35 cellular contexts compared by ENCODE assay signal in the genomic region with DNA sequence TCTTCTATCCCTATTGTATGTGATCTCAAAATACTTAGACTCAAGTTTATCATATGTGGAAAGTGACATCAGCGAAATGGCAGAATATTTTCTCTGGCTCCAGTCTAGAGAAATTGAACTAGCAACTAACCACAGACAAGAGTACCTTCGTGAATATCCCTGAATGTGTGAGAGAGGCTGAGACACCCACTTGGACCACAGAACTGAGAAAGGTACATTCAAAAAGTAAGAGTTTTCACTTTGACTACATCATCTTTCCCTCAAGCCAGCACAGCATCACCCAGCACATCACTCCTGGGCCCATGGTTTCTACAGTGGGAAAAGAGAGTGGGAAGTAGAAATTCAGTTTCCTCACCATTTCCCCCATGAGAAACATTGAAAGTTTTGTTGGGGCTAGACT.
A peak's percentile ranks its signal among the peaks of the same experiment; 100 is the strongest.
DNase-seq lines count a peak whose midpoint lies in the region; ATAC-seq and TF ChIP-seq lines count a peak whose summit lies in the region.
"Had no signal": no experiment of that assay in that cellular context is flagged by ENCODE, and none has a peak within 500 bp of the region (broad histone marks: within the 10 kb centered on the region; RNA-seq: fewer than 3 reads in every experiment).

No MANE protein-coding gene starts in this region.

- H3K9ac ChIP-seq in neuronal stem cell (ENCODE audit: low read depth, low read length, poor library complexity) = no peak overlapping the region
- H3K9ac ChIP-seq: BLaER1; BLaER1 treated with 17β-estradiol and CSF1 and Interleukin-3, amounts not matched to agents 10 nM and 100 nM had no signal

- no peak overlapping the region for H4K91ac ChIP-seq in neuronal stem cell (ENCODE audit: low read depth, low read length, poor library complexity)

- H2AFZ ChIP-seq in neuronal stem cell (ENCODE audit: low read length) = peak overlapping the region; percentile 11

- no peak overlapping the region for H2BK5ac ChIP-seq in neuronal stem cell (ENCODE audit: low read length)

- H3K36me3 ChIP-seq in neuronal stem cell (replicated peaks in 1 of 2; ENCODE audit: control insufficient read depth in 2 of 2, insufficient read depth in 2 of 2, low read length in 2 of 2) = no peaks in the 10 kb centered on the region
- H3K36me3 ChIP-seq: BE2C; BLaER1; BLaER1 treated with 17β-estradiol and CSF1 and Interleukin-3, amounts not matched to agents 10 nM and 100 nM had no signal

- H3K9me3 Mint-ChIP-seq in nephron = peaks cover 27% of the 10 kb centered on the region
- no peaks in the 10 kb centered on the region for H3K9me3 Mint-ChIP-seq in activated naive CD4-positive, alpha-beta T cell treated with anti-CD3 and anti-CD28 coated beads, Interleukin-2, amount 10 ng/mL, durations not matched to agents 7 days and 5 days

- peaks cover 0 to 5% of the 10 kb centered on the region in 2 donors for H3K9me3 ChIP-seq in neuronal stem cell (replicated peaks in 1 of 2; ENCODE audit: control insufficient read depth in 2 of 2, insufficient read depth in 1 of 2, low read depth in 1 of 2, low read length in 2 of 2)
- H3K9me3 ChIP-seq: A549, BE2C had no signal

- no peak overlapping the region for H2BK12ac ChIP-seq in neuronal stem cell (ENCODE audit: low read length)

- H4K8ac ChIP-seq in neuronal stem cell (ENCODE audit: low read depth, low read length) = no peak overlapping the region

- no peaks in the 10 kb centered on the region for H3K36me3 Mint-ChIP-seq in nephron (ENCODE audit: low read depth)
- no peaks in the 10 kb centered on the region for H3K36me3 Mint-ChIP-seq in activated naive CD4-positive, alpha-beta T cell treated with anti-CD3 and anti-CD28 coated beads, Interleukin-2, amount 10 ng/mL, durations not matched to agents 7 days and 5 days
- H3K36me3 Mint-ChIP-seq: CD14-positive monocyte; CD4-positive, alpha-beta memory T cell; CD4-positive, CD25-positive, alpha-beta regulatory T cell; CD8-positive, alpha-beta memory T cell; CD8-positive, alpha-beta T cell had no signal

- H3K79me1 ChIP-seq in neuronal stem cell (ENCODE audit: low read depth, low read length) = no peaks in the 10 kb centered on the region

- no peak overlapping the region for H2BK120ac ChIP-seq in neuronal stem cell (ENCODE audit: low read depth, low read length)

- intact Hi-C loops in posterior cingulate gyrus (cut with DNase I) = no loop called here

- no peaks in the 10 kb centered on the region for H3K4me1 ChIP-seq in neuronal stem cell (ENCODE audit: control insufficient read depth in 2 of 2, insufficient read depth in 1 of 2, low read depth in 1 of 2, low read length in 2 of 2)
- H3K4me1 ChIP-seq: A549; BLaER1; BLaER1 treated with 17β-estradiol and CSF1 and Interleukin-3, amounts not matched to agents 10 nM and 100 nM; Caco-2 had no signal

- H3K27ac ChIP-seq in neuronal stem cell (replicated peaks; ENCODE audit: low read length) = no peak overlapping the region
- H3K27ac ChIP-seq: 22Rv1; A549; BLaER1; BLaER1 treated with 17β-estradiol and CSF1 and Interleukin-3, amounts not matched to agents 10 nM and 100 nM; C4-2B had no signal

- no peak overlapping the region for H2BK15ac ChIP-seq in neuronal stem cell (ENCODE audit: low read length)

- no peak overlapping the region for H3K18ac ChIP-seq in neuronal stem cell (ENCODE audit: low read length)

- H3K27me3 ChIP-seq in neuronal stem cell (ENCODE audit: control insufficient read depth in 3 of 3, insufficient read depth in 3 of 3, low read depth in 1 of 3, low read length in 3 of 3) = no peaks in the 10 kb centered on the region
- H3K27me3 ChIP-seq: BE2C; BLaER1; BLaER1 treated with 17β-estradiol and CSF1 and Interleukin-3, amounts not matched to agents 10 nM and 100 nM had no signal

- no CpG with 5 or more reads among the region's 2 CpGs for WGBS in neuronal stem cell (ENCODE audit: extremely low coverage in 2 of 2, insufficient read length in 2 of 2, insufficient replicate concordance in 1 of 2), 2 donors

- no peak overlapping the region for H3K4ac ChIP-seq in neuronal stem cell (ENCODE audit: low read length)

- CTCF ChIA-PET in activated naive CD4-positive, alpha-beta T cell treated with anti-CD3 and anti-CD28 coated beads, Interleukin-2, amount 10 ng/mL, durations not matched to agents 7 days and 5 days (lab: Charles Lee) = no interaction called here

- TF ChIP-seq CTCF in nephron (IDR thresholded peaks at IDR 0.05; ENCODE audit: unreplicated experiment in 3 of 3) = no peak

- no peak overlapping the region for H3K4me3 Mint-ChIP-seq in nephron
- no peak overlapping the region for H3K4me3 Mint-ChIP-seq in activated naive CD4-positive, alpha-beta T cell treated with anti-CD3 and anti-CD28 coated beads, Interleukin-2, amount 10 ng/mL, durations not matched to agents 7 days and 5 days
- H3K4me3 Mint-ChIP-seq: B cell; CD14-positive monocyte; CD4-positive, alpha-beta memory T cell; CD4-positive, alpha-beta T cell; CD4-positive, CD25-positive, alpha-beta regulatory T cell; CD8-positive, alpha-beta memory T cell; CD8-positive, alpha-beta T cell had no signal

- peak; percentile 60 for ATAC-seq in HG02610 (IDR thresholded peaks at IDR 0.05; ENCODE audit: unreplicated experiment)
- ATAC-seq in HG02870 (IDR thresholded peaks at IDR 0.05; ENCODE audit: unreplicated experiment) = peak; percentile 59
- ATAC-seq: A549; CD8-positive, alpha-beta T cell had no signal

- no peak overlapping the region for H3K14ac ChIP-seq in neuronal stem cell (ENCODE audit: low read length)

- H3K4me2 ChIP-seq in neuronal stem cell (ENCODE audit: insufficient read depth, low read length, poor library complexity, severe bottlenecking) = no peak overlapping the region
- H3K4me2 ChIP-seq: A549; BLaER1; BLaER1 treated with 17β-estradiol and CSF1 and Interleukin-3, amounts not matched to agents 10 nM and 100 nM had no signal

- peaks cover 28% of the 10 kb centered on the region for H3K4me1 Mint-ChIP-seq in nephron
- no peaks in the 10 kb centered on the region for H3K4me1 Mint-ChIP-seq in activated naive CD4-positive, alpha-beta T cell treated with anti-CD3 and anti-CD28 coated beads, Interleukin-2, amount 10 ng/mL, durations not matched to agents 7 days and 5 days
- H3K4me1 Mint-ChIP-seq: B cell; CD14-positive monocyte; CD4-positive, alpha-beta memory T cell; CD4-positive, CD25-positive, alpha-beta regulatory T cell; CD8-positive, alpha-beta memory T cell had no signal

- peaks cover 3% of the 10 kb centered on the region for H3K27me3 Mint-ChIP-seq in nephron (ENCODE audit: low read depth)
- no peaks in the 10 kb centered on the region for H3K27me3 Mint-ChIP-seq in activated naive CD4-positive, alpha-beta T cell treated with anti-CD3 and anti-CD28 coated beads, Interleukin-2, amount 10 ng/mL, durations not matched to agents 7 days and 5 days
- H3K27me3 Mint-ChIP-seq: CD4-positive, CD25-positive, alpha-beta regulatory T cell had no signal

- H3K27ac Mint-ChIP-seq in nephron = peak overlapping the region in 2 of 3 experiments; percentile 16 to 40
- no peak overlapping the region for H3K27ac Mint-ChIP-seq in activated naive CD4-positive, alpha-beta T cell treated with anti-CD3 and anti-CD28 coated beads, Interleukin-2, amount 10 ng/mL, durations not matched to agents 7 days and 5 days
- H3K27ac Mint-ChIP-seq: B cell; CD14-positive monocyte; CD4-positive, alpha-beta T cell; CD4-positive, CD25-positive, alpha-beta regulatory T cell; CD8-positive, alpha-beta memory T cell; CD8-positive, alpha-beta T cell had no signal

- no peak for DNase-seq in neuronal stem cell (ENCODE audit: low spot score)
- no peak for DNase-seq in NCI-H2196 treated with DMSO at 0.1 percent for 48 hours (lab: John Stamatoyannopoulos, UW; ENCODE audit: unreplicated experiment)
- DNase-seq in activated naive CD4-positive, alpha-beta T cell treated with anti-CD3 and anti-CD28 coated beads, Interleukin-2, amount 10 ng/mL, durations not matched to agents 7 days and 5 days = no peak
- DNase-seq in posterior cingulate gyrus = no peak
- DNase-seq in T-helper 2 cell = no peak
- DNase-seq: 8988T; ACHN; AML-193; BE2C; C1 segment of cervical spinal cord; Caco-2; Calu3; CD4-positive, alpha-beta memory T cell; CD4-positive, alpha-beta T cell; CD4-positive, CD25-positive, alpha-beta regulatory T cell; CD8-positive, alpha-beta memory T cell; CD8-positive, alpha-beta T cell; COR-L47; DMS 273 treated with DMSO at 0.1 percent for 48 hours; DMS153; DMS53; DMS79; DMS79 treated with DMSO at 0.1 percent for 48 hours; DND-41; EL had no signal

- no peak overlapping the region for H3K23ac ChIP-seq in neuronal stem cell (ENCODE audit: low read depth, low read length, poor library complexity)

- no peak overlapping the region for H3K4me3 ChIP-seq in neuronal stem cell (ENCODE audit: low read length in 2 of 2)
- H3K4me3 ChIP-seq: A549; BLaER1; BLaER1 treated with 17β-estradiol and CSF1 and Interleukin-3, amounts not matched to agents 10 nM and 100 nM had no signal

- no peak overlapping the region for H2AK5ac ChIP-seq in neuronal stem cell (ENCODE audit: low read depth, low read length)
